Comparison of ENCODE assay signal across 7 cellular contexts in genomic region chr3:50365842-50366220, GRCh38. TPM values are rescaled to one million over a fixed set of nuclear protein-coding genes. Genes with fewer than 3 reads are reported as not detected.
DNase-seq lines count a peak whose midpoint lies in the region; ATAC-seq and TF ChIP-seq lines count a peak whose summit lies in the region.
"Had no signal": no experiment of that assay in that cellular context is flagged by ENCODE, and none has a peak within 500 bp of the region (broad histone marks: within the 10 kb centered on the region; RNA-seq: fewer than 3 reads in every experiment).

No MANE protein-coding gene starts in this region.

- no peak for ATAC-seq in PC-3
- no peak for ATAC-seq in GM19397 (IDR thresholded peaks at IDR 0.05; ENCODE audit: unreplicated experiment)

- intact Hi-C loops in PC-3 (cut with micrococcal nuclease): no loop called here

- H2AFZ ChIP-seq in PC-3 (ENCODE audit: low read length): no peak overlapping the region

- no peaks in the 10 kb centered on the region for H3F3A ChIP-seq in PC-3 (ENCODE audit: low read length, unreplicated experiment)

- no peaks in the 10 kb centered on the region for H3K36me3 ChIP-seq in PC-3 (ENCODE audit: low read depth, low read length)

- H4K20me1 ChIP-seq in PC-3 (ENCODE audit: low read length): no peaks in the 10 kb centered on the region

- CTCF ChIA-PET in PC-3 (lab: Charles Lee): no interaction called here

- H3K4me1 ChIP-seq in PC-3 (ENCODE audit: insufficient read depth, low read length): no peaks in the 10 kb centered on the region

- peak overlapping the region; percentile 76 for H3K4me2 ChIP-seq in PC-3 (ENCODE audit: low read length)

- TF ChIP-seq CTCF in 22Rv1 (IDR thresholded peaks at IDR 0.05): no peak; the same call in 1 of the 2 replicates
- TF ChIP-seq CTCF in PC-3 (conservative IDR thresholded peaks at IDR 0.05; ENCODE audit: low read depth, low read length): no peak

- peak overlapping the region; percentile 56 for H3K4me3 ChIP-seq in PC-3 (ENCODE audit: low read length)
- H3K4me3 ChIP-seq in iPS-18c (ENCODE audit: insufficient read depth, low read depth, low read length): peak overlapping the region; percentile 63
- H3K4me3 ChIP-seq: lung had no signal

- POLR2A ChIA-PET in PC-3 (lab: Charles Lee; ENCODE audit: unreplicated experiment): interaction anchor here (0.6 kb wide), 1 partner anchor 267 kb away, joined by 4 read pairs; no protein-coding TSS in a partner anchor

- no TSS peak for BruUV-seq in PC-3 (replicated peaks; lab: Mats Ljungman, UMichigan)

- H3K27ac ChIP-seq in 22Rv1: 0 out of 2 replicates have a peak overlapping the region, but pooled peaks have one; percentile 45
- no peak overlapping the region for H3K27ac ChIP-seq in PC-3 (ENCODE audit: low read length)

- no peak overlapping the region for H3K9ac ChIP-seq in PC-3 (ENCODE audit: low read length)

- DNase-seq in PC-3 (no peak), OCI-M2 (lab: John Stamatoyannopoulos, UW; ENCODE audit: unreplicated experiment) (no peak), NCI-H1105 treated with DMSO at 0.1 percent for 48 hours (lab: John Stamatoyannopoulos, UW) (no peak)

- no peaks in the 10 kb centered on the region for H3K27me3 ChIP-seq in PC-3 (ENCODE audit: low read length)

- H3K9me2 ChIP-seq in PC-3 (replicated peaks; ENCODE audit: low read length): no peaks in the 10 kb centered on the region

- H3K9me3 ChIP-seq in PC-3 (ENCODE audit: low read length) (no peaks in the 10 kb centered on the region), iPS-18c (ENCODE audit: control insufficient read depth, insufficient read depth, low read length) (no peaks in the 10 kb centered on the region)

- H3K79me2 ChIP-seq in PC-3 (ENCODE audit: low read length): no peaks in the 10 kb centered on the region

RNA-seq across cellular contexts. Expression of gene TMEM115, which starts 6.5 kb away (rescaled TPM):
- total RNA-seq in PC-3 (2014; rRNA removed): 54.9 and 56.6 TPM in 2 replicates

RNA-seq across cellular contexts. Expression of gene CYB561D2, which starts 15.2 kb away (rescaled TPM):
- total RNA-seq in PC-3 (2014; rRNA removed): 37.1 and 44.3 TPM in 2 replicates

RNA-seq across cellular contexts. Expression of gene NPRL2, which starts 15.3 kb away (rescaled TPM):
- 40.9 and 56.9 TPM in 2 replicates for total RNA-seq in PC-3 (2014; rRNA removed)

RNA-seq across cellular contexts. Expression of gene ZMYND10, which starts 20.3 kb away (rescaled TPM):
- total RNA-seq in PC-3 (2014; rRNA removed): 1.6 and 3.9 TPM in 2 replicates

RNA-seq across cellular contexts. Expression of gene RASSF1, which starts 25.2 kb away (rescaled TPM):
- total RNA-seq in PC-3 (2014; rRNA removed): 20.0 and 21.4 TPM in 2 replicates
